In genomic region chr1:107532318-107532717, GRCh38 we compare ENCODE assay signal across 1 cellular context.
TF ChIP-seq lines count a peak whose summit lies in the region.

No MANE protein-coding gene starts in this region.

TF ChIP-seq in HepG2, 621 proteins besides CTCF, POLR2A, EP300 and RAD21 (continued from another document and continues in another):
- peak; percentile 27; the same call in 1 of the 2 replicates for TF ChIP-seq RXRB (CRISPR knock-in tag; IDR thresholded peaks at IDR 0.05; ENCODE audit: borderline replicate concordance)
- TF ChIP-seq, protein P1, sequence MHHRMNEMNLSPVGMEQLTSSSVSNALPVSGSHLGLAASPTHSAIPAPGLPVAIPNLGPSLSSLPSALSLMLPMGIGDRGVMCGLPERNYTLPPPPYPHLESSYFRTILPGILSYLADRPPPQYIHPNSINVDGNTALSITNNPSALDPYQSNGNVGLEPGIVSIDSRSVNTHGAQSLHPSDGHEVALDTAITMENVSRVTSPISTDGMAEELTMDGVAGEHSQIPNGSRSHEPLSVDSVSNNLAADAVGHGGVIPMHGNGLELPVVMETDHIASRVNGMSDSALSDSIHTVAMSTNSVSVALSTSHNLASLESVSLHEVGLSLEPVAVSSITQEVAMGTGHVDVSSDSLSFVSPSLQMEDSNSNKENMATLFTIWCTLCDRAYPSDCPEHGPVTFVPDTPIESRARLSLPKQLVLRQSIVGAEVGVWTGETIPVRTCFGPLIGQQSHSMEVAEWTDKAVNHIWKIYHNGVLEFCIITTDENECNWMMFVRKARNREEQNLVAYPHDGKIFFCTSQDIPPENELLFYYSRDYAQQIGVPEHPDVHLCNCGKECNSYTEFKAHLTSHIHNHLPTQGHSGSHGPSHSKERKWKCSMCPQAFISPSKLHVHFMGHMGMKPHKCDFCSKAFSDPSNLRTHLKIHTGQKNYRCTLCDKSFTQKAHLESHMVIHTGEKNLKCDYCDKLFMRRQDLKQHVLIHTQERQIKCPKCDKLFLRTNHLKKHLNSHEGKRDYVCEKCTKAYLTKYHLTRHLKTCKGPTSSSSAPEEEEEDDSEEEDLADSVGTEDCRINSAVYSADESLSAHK (CRISPR knock-in tag; IDR thresholded peaks at IDR 0.05; ENCODE audit: borderline replicate concordance), result no peak
- peak; percentile 26; the same call in 1 of the 2 replicates for TF ChIP-seq NCOA2 (CRISPR knock-in tag; IDR thresholded peaks at IDR 0.05)
- peak; percentile 79; the same call in 1 of the 2 replicates for TF ChIP-seq RXRA (CRISPR knock-in tag; IDR thresholded peaks at IDR 0.05)
- peak; percentile 27 for TF ChIP-seq BCL6 (CRISPR knock-in tag; IDR thresholded peaks at IDR 0.05)
- TF ChIP-seq HNRNPLL (IDR thresholded peaks at IDR 0.05; ENCODE audit: low read depth, low read length, poor library complexity, severe bottlenecking), result no peak
- peak; percentile 80; the same call in 1 of the 2 replicates for TF ChIP-seq ZBTB42 (CRISPR knock-in tag; IDR thresholded peaks at IDR 0.05)
- peak; percentile 85 for TF ChIP-seq SALL1 (CRISPR knock-in tag; IDR thresholded peaks at IDR 0.05)
- peak; percentile 33; the same call in 1 of the 2 replicates for TF ChIP-seq TBX3 (IDR thresholded peaks at IDR 0.05; ENCODE audit: borderline replicate concordance)
- 0 out of 2 replicates have a peak, but pooled peaks have one; percentile 21 for TF ChIP-seq NR2F2 (IDR thresholded peaks at IDR 0.05; ENCODE audit: borderline replicate concordance, low read depth)
- peak; percentile 63 for TF ChIP-seq PAXIP1 (CRISPR knock-in tag; conservative IDR thresholded peaks at IDR 0.05)
- TF ChIP-seq ONECUT2 (CRISPR knock-in tag; IDR thresholded peaks at IDR 0.05), result peak; percentile 65
- peak; percentile 76 for TF ChIP-seq RARA (CRISPR knock-in tag; IDR thresholded peaks at IDR 0.05)
- peak; percentile 95 for TF ChIP-seq ZSCAN22 (CRISPR knock-in tag; IDR thresholded peaks at IDR 0.05)
- TF ChIP-seq CREM (IDR thresholded peaks at IDR 0.05), result peak; percentile 50; the same call in 1 of the 2 replicates
- TF ChIP-seq CREM (CRISPR knock-in tag; IDR thresholded peaks at IDR 0.05), result no peak
- TF ChIP-seq ZKSCAN1 (IDR thresholded peaks at IDR 0.05; ENCODE audit: low read length), result 0 out of 2 replicates have a peak, but pooled peaks have one; percentile 28
- TF ChIP-seq ZNF772 (CRISPR knock-in tag; IDR thresholded peaks at IDR 0.05), result 0 out of 2 replicates have a peak, but pooled peaks have one; percentile 32
- TF ChIP-seq ZNF879 (CRISPR knock-in tag; IDR thresholded peaks at IDR 0.05), result no peak
- no peak for TF ChIP-seq FOXP1 (IDR thresholded peaks at IDR 0.05)
- TF ChIP-seq FOXP1 (CRISPR knock-in tag; IDR thresholded peaks at IDR 0.05), result peak; percentile 45; the same call in 1 of the 2 replicates
- peak; percentile 49; the same call in 1 of the 2 replicates for TF ChIP-seq JUND (CRISPR knock-in tag; IDR thresholded peaks at IDR 0.05)
- peak; percentile 75 for TF ChIP-seq ARID5B (CRISPR knock-in tag; IDR thresholded peaks at IDR 0.05)
- TF ChIP-seq, protein P2, sequence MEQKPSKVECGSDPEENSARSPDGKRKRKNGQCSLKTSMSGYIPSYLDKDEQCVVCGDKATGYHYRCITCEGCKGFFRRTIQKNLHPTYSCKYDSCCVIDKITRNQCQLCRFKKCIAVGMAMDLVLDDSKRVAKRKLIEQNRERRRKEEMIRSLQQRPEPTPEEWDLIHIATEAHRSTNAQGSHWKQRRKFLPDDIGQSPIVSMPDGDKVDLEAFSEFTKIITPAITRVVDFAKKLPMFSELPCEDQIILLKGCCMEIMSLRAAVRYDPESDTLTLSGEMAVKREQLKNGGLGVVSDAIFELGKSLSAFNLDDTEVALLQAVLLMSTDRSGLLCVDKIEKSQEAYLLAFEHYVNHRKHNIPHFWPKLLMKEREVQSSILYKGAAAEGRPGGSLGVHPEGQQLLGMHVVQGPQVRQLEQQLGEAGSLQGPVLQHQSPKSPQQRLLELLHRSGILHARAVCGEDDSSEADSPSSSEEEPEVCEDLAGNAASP (CRISPR knock-in tag; IDR thresholded peaks at IDR 0.05; ENCODE audit: borderline replicate concordance), result peak; percentile 57; the same call in 1 of the 2 replicates
- no peak for TF ChIP-seq ZFP41 (CRISPR knock-in tag; IDR thresholded peaks at IDR 0.05; ENCODE audit: borderline replicate concordance)
- TF ChIP-seq HINFP (CRISPR knock-in tag; IDR thresholded peaks at IDR 0.05; ENCODE audit: low read depth), result no peak
- peak; percentile 95 for TF ChIP-seq SOX5 (CRISPR knock-in tag; IDR thresholded peaks at IDR 0.05; ENCODE audit: borderline replicate concordance)
- TF ChIP-seq, protein P3, sequence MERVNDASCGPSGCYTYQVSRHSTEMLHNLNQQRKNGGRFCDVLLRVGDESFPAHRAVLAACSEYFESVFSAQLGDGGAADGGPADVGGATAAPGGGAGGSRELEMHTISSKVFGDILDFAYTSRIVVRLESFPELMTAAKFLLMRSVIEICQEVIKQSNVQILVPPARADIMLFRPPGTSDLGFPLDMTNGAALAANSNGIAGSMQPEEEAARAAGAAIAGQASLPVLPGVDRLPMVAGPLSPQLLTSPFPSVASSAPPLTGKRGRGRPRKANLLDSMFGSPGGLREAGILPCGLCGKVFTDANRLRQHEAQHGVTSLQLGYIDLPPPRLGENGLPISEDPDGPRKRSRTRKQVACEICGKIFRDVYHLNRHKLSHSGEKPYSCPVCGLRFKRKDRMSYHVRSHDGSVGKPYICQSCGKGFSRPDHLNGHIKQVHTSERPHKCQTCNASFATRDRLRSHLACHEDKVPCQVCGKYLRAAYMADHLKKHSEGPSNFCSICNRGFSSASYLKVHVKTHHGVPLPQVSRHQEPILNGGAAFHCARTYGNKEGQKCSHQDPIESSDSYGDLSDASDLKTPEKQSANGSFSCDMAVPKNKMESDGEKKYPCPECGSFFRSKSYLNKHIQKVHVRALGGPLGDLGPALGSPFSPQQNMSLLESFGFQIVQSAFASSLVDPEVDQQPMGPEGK (CRISPR knock-in tag; IDR thresholded peaks at IDR 0.05), result 0 out of 2 replicates have a peak, but pooled peaks have one; percentile 20
- TF ChIP-seq ZNF614 (CRISPR knock-in tag; IDR thresholded peaks at IDR 0.05; ENCODE audit: borderline replicate concordance), result 0 out of 2 replicates have a peak, but pooled peaks have one; percentile 26
- TF ChIP-seq POGZ (CRISPR knock-in tag; IDR thresholded peaks at IDR 0.05), result peak; percentile 59; the same call in 1 of the 2 replicates
- TF ChIP-seq TCF7 (IDR thresholded peaks at IDR 0.05; ENCODE audit: low read depth), result peak; percentile 54
- no peak for TF ChIP-seq TCF7L2 (IDR thresholded peaks at IDR 0.05; ENCODE audit: low read depth, low read length)
- peak; percentile 39; the same call in 1 of the 2 replicates for TF ChIP-seq FOXP4 (CRISPR knock-in tag; IDR thresholded peaks at IDR 0.05)
- TF ChIP-seq, protein P4, sequence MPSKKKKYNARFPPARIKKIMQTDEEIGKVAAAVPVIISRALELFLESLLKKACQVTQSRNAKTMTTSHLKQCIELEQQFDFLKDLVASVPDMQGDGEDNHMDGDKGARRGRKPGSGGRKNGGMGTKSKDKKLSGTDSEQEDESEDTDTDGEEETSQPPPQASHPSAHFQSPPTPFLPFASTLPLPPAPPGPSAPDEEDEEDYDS (CRISPR knock-in tag; IDR thresholded peaks at IDR 0.05), result no peak
- TF ChIP-seq ZMYM4 (CRISPR knock-in tag; IDR thresholded peaks at IDR 0.05), result peak; percentile 66
- TF ChIP-seq EHMT2 (IDR thresholded peaks at IDR 0.05; ENCODE audit: borderline replicate concordance, low read depth, low read length), result no peak
- TF ChIP-seq XRCC5 (optimal IDR thresholded peaks at IDR 0.05; ENCODE audit: low read length), result peak; percentile 44
- no peak for TF ChIP-seq HNF4G (IDR thresholded peaks at IDR 0.05; ENCODE audit: borderline replicate concordance, low read depth, low read length)
- no peak for TF ChIP-seq HNF4G (CRISPR knock-in tag; IDR thresholded peaks at IDR 0.05; ENCODE audit: borderline replicate concordance, low read depth)
- peak; percentile 50 to 79; a peak in 3 of 4 replicates for TF ChIP-seq NR2F1 (CRISPR knock-in tag; IDR thresholded peaks at IDR 0.05)
- TF ChIP-seq TARDBP (CRISPR knock-in tag; IDR thresholded peaks at IDR 0.05), result no peak
- TF ChIP-seq NR2F6 (IDR thresholded peaks at IDR 0.05), result peak; percentile 79
- TF ChIP-seq NR2F6 (CRISPR knock-in tag; IDR thresholded peaks at IDR 0.05), result peak; percentile 66
- peak; percentile 47 for TF ChIP-seq GATAD2A (CRISPR knock-in tag; IDR thresholded peaks at IDR 0.05)
- peak; percentile 59; the same call in 1 of the 2 replicates for TF ChIP-seq HDAC2 (CRISPR knock-in tag; IDR thresholded peaks at IDR 0.05)
- no peak for TF ChIP-seq ZFP1 (CRISPR knock-in tag; IDR thresholded peaks at IDR 0.05)
- TF ChIP-seq ZNF326 (CRISPR knock-in tag; IDR thresholded peaks at IDR 0.05; ENCODE audit: borderline replicate concordance), result no peak
- TF ChIP-seq HMGA1 (CRISPR knock-in tag; conservative IDR thresholded peaks at IDR 0.05), result no peak
- TF ChIP-seq FOSL2 (CRISPR knock-in tag; IDR thresholded peaks at IDR 0.05), result peak; percentile 92
